1 cellular context compared by ENCODE assay signal in the genomic region with DNA sequence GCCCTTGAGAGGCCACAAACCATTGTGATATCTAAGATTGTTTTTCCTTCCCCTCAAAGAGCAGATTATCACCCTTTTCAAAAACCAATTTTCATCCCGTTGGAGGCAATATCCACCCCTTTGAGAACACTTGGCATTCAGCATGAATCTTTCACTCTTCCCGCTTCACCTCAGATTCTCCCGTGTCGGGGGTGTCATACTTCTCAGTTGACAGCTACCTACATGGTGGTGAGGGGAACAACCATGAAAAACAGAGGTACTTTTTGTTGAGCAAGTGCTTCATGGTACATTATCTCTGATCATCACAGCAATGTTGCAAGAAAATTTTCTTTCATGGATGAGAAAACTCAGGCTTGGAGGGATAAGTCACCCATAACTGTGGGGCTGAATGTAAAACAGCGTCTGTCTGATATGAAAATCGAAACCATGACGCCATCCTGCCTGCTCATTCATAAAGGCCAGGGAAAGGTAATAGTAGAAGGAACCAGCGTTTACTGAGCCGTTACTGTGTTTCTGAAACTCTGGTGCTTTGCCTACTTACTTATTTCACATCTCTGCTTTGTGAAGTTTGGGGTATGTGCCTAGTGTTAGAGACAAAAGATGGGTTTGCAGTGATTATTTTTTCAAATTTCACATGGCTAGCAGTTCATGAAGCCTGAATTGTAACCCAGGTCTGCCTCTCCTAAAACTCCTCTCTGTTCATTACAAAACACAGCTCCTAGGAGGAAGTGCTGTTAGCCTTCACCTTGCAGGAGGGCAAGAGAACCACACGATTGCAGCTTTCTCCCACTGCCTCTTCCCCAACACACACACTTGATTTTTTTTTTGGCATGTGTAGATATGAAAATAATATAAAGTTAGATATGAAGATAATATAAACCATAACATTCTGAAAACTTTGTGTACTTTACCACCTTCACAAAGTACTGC.
TF ChIP-seq lines count a peak whose summit lies in the region.

No MANE protein-coding gene starts in this region.

TF ChIP-seq in WTC11, 78 proteins besides CTCF, POLR2A, EP300 and RAD21 (continued from another document):
- TF ChIP-seq, protein P1, sequence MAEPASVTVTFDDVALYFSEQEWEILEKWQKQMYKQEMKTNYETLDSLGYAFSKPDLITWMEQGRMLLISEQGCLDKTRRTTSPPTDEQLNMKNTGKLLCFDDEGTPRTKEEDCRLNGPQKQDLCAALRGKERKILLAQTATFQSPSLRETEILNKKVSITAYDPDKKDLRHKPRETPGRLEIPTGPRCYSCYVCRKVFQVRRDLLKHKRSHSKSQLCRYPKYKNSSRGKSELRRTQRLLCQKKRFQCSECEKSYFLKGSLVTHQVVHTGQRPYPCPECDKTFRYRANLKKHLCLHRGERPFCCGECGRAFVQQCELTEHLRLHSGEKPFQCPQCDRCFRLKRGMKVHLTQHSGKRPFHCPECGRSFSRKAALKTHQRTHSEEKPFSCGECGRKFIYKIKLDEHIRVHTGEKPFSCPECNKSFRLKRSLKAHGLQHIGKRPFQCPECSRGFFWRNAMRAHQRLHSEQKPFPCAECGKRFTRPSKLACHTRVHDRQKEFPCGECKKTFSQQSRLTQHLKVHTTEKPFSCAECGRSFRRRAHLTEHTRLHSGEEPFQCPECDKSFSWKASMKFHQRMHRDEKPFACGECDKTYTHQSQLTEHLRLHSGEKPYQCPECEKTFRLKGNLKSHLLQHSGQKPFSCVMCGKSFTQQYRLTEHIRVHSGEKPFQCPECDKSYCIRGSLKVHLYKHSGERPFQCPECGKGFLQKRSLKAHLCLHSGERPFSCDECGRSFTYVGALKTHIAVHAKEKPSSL (CRISPR knock-in tag; conservative IDR thresholded peaks at IDR 0.05) = no peak
- no peak for TF ChIP-seq ZNF138 (CRISPR knock-in tag; conservative IDR thresholded peaks at IDR 0.05)
- TF ChIP-seq, protein P2, sequence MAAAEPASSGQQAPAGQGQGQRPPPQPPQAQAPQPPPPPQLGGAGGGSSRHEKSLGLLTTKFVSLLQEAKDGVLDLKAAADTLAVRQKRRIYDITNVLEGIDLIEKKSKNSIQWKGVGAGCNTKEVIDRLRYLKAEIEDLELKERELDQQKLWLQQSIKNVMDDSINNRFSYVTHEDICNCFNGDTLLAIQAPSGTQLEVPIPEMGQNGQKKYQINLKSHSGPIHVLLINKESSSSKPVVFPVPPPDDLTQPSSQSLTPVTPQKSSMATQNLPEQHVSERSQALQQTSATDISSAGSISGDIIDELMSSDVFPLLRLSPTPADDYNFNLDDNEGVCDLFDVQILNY (CRISPR knock-in tag; IDR thresholded peaks at IDR 0.05) = no peak
- TF ChIP-seq, protein P3, sequence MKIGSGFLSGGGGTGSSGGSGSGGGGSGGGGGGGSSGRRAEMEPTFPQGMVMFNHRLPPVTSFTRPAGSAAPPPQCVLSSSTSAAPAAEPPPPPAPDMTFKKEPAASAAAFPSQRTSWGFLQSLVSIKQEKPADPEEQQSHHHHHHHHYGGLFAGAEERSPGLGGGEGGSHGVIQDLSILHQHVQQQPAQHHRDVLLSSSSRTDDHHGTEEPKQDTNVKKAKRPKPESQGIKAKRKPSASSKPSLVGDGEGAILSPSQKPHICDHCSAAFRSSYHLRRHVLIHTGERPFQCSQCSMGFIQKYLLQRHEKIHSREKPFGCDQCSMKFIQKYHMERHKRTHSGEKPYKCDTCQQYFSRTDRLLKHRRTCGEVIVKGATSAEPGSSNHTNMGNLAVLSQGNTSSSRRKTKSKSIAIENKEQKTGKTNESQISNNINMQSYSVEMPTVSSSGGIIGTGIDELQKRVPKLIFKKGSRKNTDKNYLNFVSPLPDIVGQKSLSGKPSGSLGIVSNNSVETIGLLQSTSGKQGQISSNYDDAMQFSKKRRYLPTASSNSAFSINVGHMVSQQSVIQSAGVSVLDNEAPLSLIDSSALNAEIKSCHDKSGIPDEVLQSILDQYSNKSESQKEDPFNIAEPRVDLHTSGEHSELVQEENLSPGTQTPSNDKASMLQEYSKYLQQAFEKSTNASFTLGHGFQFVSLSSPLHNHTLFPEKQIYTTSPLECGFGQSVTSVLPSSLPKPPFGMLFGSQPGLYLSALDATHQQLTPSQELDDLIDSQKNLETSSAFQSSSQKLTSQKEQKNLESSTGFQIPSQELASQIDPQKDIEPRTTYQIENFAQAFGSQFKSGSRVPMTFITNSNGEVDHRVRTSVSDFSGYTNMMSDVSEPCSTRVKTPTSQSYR (CRISPR knock-in tag; IDR thresholded peaks at IDR 0.05) = no peak
- TF ChIP-seq ZNF317 (CRISPR knock-in tag; IDR thresholded peaks at IDR 0.05; ENCODE audit: borderline replicate concordance, low read depth) = no peak
- TF ChIP-seq, protein P4, sequence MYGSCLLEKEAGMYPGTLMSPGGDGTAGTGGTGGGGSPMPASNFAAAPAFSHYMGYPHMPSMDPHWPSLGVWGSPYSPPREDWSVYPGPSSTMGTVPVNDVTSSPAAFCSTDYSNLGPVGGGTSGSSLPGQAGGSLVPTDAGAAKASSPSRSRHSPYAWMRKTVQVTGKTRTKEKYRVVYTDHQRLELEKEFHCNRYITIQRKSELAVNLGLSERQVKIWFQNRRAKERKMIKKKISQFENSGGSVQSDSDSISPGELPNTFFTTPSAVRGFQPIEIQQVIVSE (CRISPR knock-in tag; IDR thresholded peaks at IDR 0.05; ENCODE audit: borderline replicate concordance) = no peak
- TF ChIP-seq ZNF121 (CRISPR knock-in tag; IDR thresholded peaks at IDR 0.05) = no peak
TF ChIP-seq in WTC11: peak in this region for 0.
